1 cellular context compared by ENCODE assay signal in the genomic region with DNA sequence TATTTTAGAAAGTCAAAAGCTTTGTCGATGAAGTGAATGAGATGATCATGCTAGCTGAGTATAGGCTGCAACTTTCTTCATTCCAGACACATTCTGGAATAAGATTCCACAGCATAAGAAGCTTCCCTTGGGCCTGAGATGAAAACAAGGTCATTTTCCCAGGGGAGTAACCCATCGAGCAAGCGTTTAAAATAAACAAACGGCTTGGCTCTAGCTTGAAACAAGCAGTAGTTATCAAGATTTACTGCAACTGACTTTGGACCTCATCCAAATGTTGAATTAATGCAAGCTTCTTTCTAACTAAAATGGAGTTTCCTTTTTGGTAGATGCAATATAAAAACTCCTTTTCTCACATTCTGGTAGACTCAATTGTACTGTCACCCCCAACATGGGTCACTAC.
TF ChIP-seq lines count a peak whose summit lies in the region.

No MANE protein-coding gene starts in this region.

TF ChIP-seq in IMR-90, 13 proteins besides CTCF, POLR2A, EP300 and RAD21 (continued from another document):
- no peak for TF ChIP-seq RFX5 (IDR thresholded peaks at IDR 0.05; ENCODE audit: low read depth, low read length)
- TF ChIP-seq, protein P1, sequence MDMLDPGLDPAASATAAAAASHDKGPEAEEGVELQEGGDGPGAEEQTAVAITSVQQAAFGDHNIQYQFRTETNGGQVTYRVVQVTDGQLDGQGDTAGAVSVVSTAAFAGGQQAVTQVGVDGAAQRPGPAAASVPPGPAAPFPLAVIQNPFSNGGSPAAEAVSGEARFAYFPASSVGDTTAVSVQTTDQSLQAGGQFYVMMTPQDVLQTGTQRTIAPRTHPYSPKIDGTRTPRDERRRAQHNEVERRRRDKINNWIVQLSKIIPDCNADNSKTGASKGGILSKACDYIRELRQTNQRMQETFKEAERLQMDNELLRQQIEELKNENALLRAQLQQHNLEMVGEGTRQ (IDR thresholded peaks at IDR 0.05; ENCODE audit: low read depth, low read length) = no peak
- TF ChIP-seq, protein P2, sequence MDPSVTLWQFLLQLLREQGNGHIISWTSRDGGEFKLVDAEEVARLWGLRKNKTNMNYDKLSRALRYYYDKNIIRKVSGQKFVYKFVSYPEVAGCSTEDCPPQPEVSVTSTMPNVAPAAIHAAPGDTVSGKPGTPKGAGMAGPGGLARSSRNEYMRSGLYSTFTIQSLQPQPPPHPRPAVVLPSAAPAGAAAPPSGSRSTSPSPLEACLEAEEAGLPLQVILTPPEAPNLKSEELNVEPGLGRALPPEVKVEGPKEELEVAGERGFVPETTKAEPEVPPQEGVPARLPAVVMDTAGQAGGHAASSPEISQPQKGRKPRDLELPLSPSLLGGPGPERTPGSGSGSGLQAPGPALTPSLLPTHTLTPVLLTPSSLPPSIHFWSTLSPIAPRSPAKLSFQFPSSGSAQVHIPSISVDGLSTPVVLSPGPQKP (IDR thresholded peaks at IDR 0.05; ENCODE audit: borderline replicate concordance, low read depth, low read length) = no peak
- TF ChIP-seq SMC3 (IDR thresholded peaks at IDR 0.05; ENCODE audit: low read depth, low read length) = no peak
- no peak for TF ChIP-seq NFE2L2 (IDR thresholded peaks at IDR 0.05; ENCODE audit: low read depth, low read length)
- no peak for TF ChIP-seq CHD1 (IDR thresholded peaks at IDR 0.05; ENCODE audit: low read depth, low read length)
- TF ChIP-seq MAFK (IDR thresholded peaks at IDR 0.05; ENCODE audit: low read depth, low read length) = no peak
- no peak for TF ChIP-seq MXI1 (IDR thresholded peaks at IDR 0.05; ENCODE audit: borderline replicate concordance, low read depth, low read length)
